In genomic region chr6:41920921-41921711, GRCh38 we compare ENCODE assay signal across 1 cellular context.
TF ChIP-seq lines count a peak whose summit lies in the region.

BYSL (plus strand) TSS chr6:41921499; CDS start chr6:41921563, 64 bp downstream.
MED20 (minus strand) TSS chr6:41921139; CDS start chr6:41921018, 121 bp downstream.

TF ChIP-seq in HepG2, 621 proteins besides CTCF, POLR2A, EP300 and RAD21 (continued from another document and continues in another):
- TF ChIP-seq HOXD1 (CRISPR knock-in tag; IDR thresholded peaks at IDR 0.05) (peak; percentile 51), ZNF703 (CRISPR knock-in tag; IDR thresholded peaks at IDR 0.05; ENCODE audit: borderline replicate concordance) (0 out of 2 replicates have a peak, but pooled peaks have one; percentile 39), ZNF891 (CRISPR knock-in tag; IDR thresholded peaks at IDR 0.05) (peak; percentile 90), KLF15 (CRISPR knock-in tag; IDR thresholded peaks at IDR 0.05; ENCODE audit: borderline replicate concordance) (0 out of 2 replicates have a peak, but pooled peaks have one; percentile 78), RNF2 (conservative IDR thresholded peaks at IDR 0.05; ENCODE audit: low read depth) (peak; percentile 68), CENPX (CRISPR knock-in tag; IDR thresholded peaks at IDR 0.05) (no peak), POGZ (CRISPR knock-in tag; IDR thresholded peaks at IDR 0.05) (peak; percentile 95), SAP130 (CRISPR knock-in tag; IDR thresholded peaks at IDR 0.05; ENCODE audit: low read depth) (peak; percentile 96), ZNF674 (CRISPR knock-in tag; IDR thresholded peaks at IDR 0.05; ENCODE audit: low read depth) (no peak), ZNF607 (CRISPR knock-in tag; IDR thresholded peaks at IDR 0.05; ENCODE audit: borderline replicate concordance) (peak; percentile 89; the same call in 1 of the 2 replicates), ZNF691 (CRISPR knock-in tag; IDR thresholded peaks at IDR 0.05; ENCODE audit: borderline replicate concordance, low read depth) (peak; percentile 54), FOXM1 (CRISPR knock-in tag; IDR thresholded peaks at IDR 0.05) (no peak), AFF4 (CRISPR knock-in tag; IDR thresholded peaks at IDR 0.05) (no peak), SKIL (CRISPR knock-in tag; IDR thresholded peaks at IDR 0.05; ENCODE audit: borderline replicate concordance) (no peak), MAFG (CRISPR knock-in tag; IDR thresholded peaks at IDR 0.05) (no peak), ZNF441 (CRISPR knock-in tag; IDR thresholded peaks at IDR 0.05; ENCODE audit: borderline replicate concordance) (peak; percentile 29; the same call in 1 of the 2 replicates), ARNT (IDR thresholded peaks at IDR 0.05) (no peak), ZBTB43 (CRISPR knock-in tag; conservative IDR thresholded peaks at IDR 0.05) (no peak; the same call in 1 of the 2 replicates), ELF3 (CRISPR knock-in tag; IDR thresholded peaks at IDR 0.05) (peak; percentile 49; the same call in 1 of the 2 replicates), ZNF709 (CRISPR knock-in tag; IDR thresholded peaks at IDR 0.05) (peak; percentile 93), MXD1 (CRISPR knock-in tag; IDR thresholded peaks at IDR 0.05) (peak; percentile 98; the same call in 1 of the 2 replicates), ZNF883 (CRISPR knock-in tag; IDR thresholded peaks at IDR 0.05; ENCODE audit: not compliant biosample characterization) (peak; percentile 91), ZBTB34 (CRISPR knock-in tag; IDR thresholded peaks at IDR 0.05) (peak; percentile 82), ZNF44 (CRISPR knock-in tag; IDR thresholded peaks at IDR 0.05) (peak; percentile 81; the same call in 1 of the 2 replicates), PAF1 (CRISPR knock-in tag; IDR thresholded peaks at IDR 0.05) (no peak), ZNF513 (CRISPR knock-in tag; conservative IDR thresholded peaks at IDR 0.05) (no peak), TP53 (CRISPR knock-in tag; conservative IDR thresholded peaks at IDR 0.05) (peak; percentile 80), IRX3 (CRISPR knock-in tag; IDR thresholded peaks at IDR 0.05; ENCODE audit: borderline replicate concordance, low read depth) (peak; percentile 88), ZFP37 (CRISPR knock-in tag; IDR thresholded peaks at IDR 0.05; ENCODE audit: borderline replicate concordance) (no peak; the same call in 1 of the 2 replicates), ZNF446 (CRISPR knock-in tag; IDR thresholded peaks at IDR 0.05) (0 out of 2 replicates have a peak, but pooled peaks have one; percentile 77), CC2D1A (CRISPR knock-in tag; IDR thresholded peaks at IDR 0.05) (no peak), ZNF280D (CRISPR knock-in tag; IDR thresholded peaks at IDR 0.05) (no peak; the same call in 1 of the 2 replicates), MYPOP (CRISPR knock-in tag; IDR thresholded peaks at IDR 0.05) (peak; percentile 94), JARID2 (CRISPR knock-in tag; IDR thresholded peaks at IDR 0.05; ENCODE audit: insufficient replicate concordance) (no peak), YEATS2 (CRISPR knock-in tag; IDR thresholded peaks at IDR 0.05; ENCODE audit: borderline replicate concordance) (peak; percentile 97), ARID5B (CRISPR knock-in tag; IDR thresholded peaks at IDR 0.05) (peak; percentile 43), ZNF496 (CRISPR knock-in tag; IDR thresholded peaks at IDR 0.05; ENCODE audit: insufficient replicate concordance) (no peak), TEF (CRISPR knock-in tag; IDR thresholded peaks at IDR 0.05) (peak; percentile 29; the same call in 1 of the 2 replicates), ZNF75D (CRISPR knock-in tag; IDR thresholded peaks at IDR 0.05; ENCODE audit: borderline replicate concordance) (no peak)
